Comparison of ENCODE assay signal across 12 cellular contexts in genomic region chr6:147194652-147195403, GRCh38. TPM values are rescaled to one million over a fixed set of nuclear protein-coding genes. Genes with fewer than 3 reads are reported as not detected.
DNase-seq lines count a peak whose midpoint lies in the region; ATAC-seq and TF ChIP-seq lines count a peak whose summit lies in the region.
"Had no signal": no experiment of that assay in that cellular context is flagged by ENCODE, and none has a peak within 500 bp of the region (broad histone marks: within the 10 kb centered on the region; RNA-seq: fewer than 3 reads in every experiment).

No MANE protein-coding gene starts in this region.

- H2BK5ac ChIP-seq in IMR-90 (ENCODE audit: low read depth, low read length, poor library complexity, severe bottlenecking) = peak overlapping the region; percentile 11

- TF ChIP-seq CTCF in IMR-90 (conservative IDR thresholded peaks at IDR 0.05; ENCODE audit: low read depth, low read length) (no peak), mesothelial cell of epicardium (IDR thresholded peaks at IDR 0.05; ENCODE audit: unreplicated experiment) (no peak)

- no peaks in the 10 kb centered on the region for H4K20me1 ChIP-seq in IMR-90 (ENCODE audit: insufficient read depth, low read length)

- H3K4ac ChIP-seq in IMR-90 (ENCODE audit: low read depth, low read length) = peak overlapping the region; percentile 79; the same call in 1 of the 2 replicates

- H3K4me3 Mint-ChIP-seq in activated CD8-positive, alpha-beta T cell treated with anti-CD3 and anti-CD28 coated beads, Interleukin-2, amount 10 ng/mL, durations not matched to agents 7 days and 5 days = no peak overlapping the region
- no peak overlapping the region for H3K4me3 Mint-ChIP-seq in memory B cell
- H3K4me3 Mint-ChIP-seq in mesothelial cell of epicardium = no peak overlapping the region
- H3K4me3 Mint-ChIP-seq: nephron had no signal

- in situ Hi-C loops in IMR-90 (cut with MboI; ENCODE audit: low sequenced_read_pairs) = no loop called here

- no peak overlapping the region for H2AFZ ChIP-seq in IMR-90 (replicated peaks; ENCODE audit: low read length, poor library complexity)

- H3K56ac ChIP-seq in IMR-90 (ENCODE audit: extremely low read depth, insufficient read depth, low read length) = no peak overlapping the region; the same call in 1 of the 2 replicates

- no peak overlapping the region for H3K9ac ChIP-seq in IMR-90 (ENCODE audit: low read depth, low read length)

- DNase-seq in EL (peak; percentile 41), IMR-90 (peak; percentile 63), memory B cell (ENCODE audit: low spot score in 2 of 2) (no peak), mesothelial cell of epicardium (ENCODE audit: low spot score in 2 of 2, unreplicated experiment in 2 of 2) (no peak), SK-N-DZ (ENCODE audit: low spot score) (no peak), SJCRH30 (no peak), islet precursor cell (no peak)
- no peak for DNase-seq in activated CD8-positive, alpha-beta T cell treated with anti-CD3 and anti-CD28 coated beads, Interleukin-2, amount 10 ng/mL, durations not matched to agents 7 days and 5 days
- DNase-seq: colonic mucosa; stimulated activated CD4-positive, alpha-beta T cell treated with anti-CD3 and anti-CD28 coated beads, Interleukin-2, amount 100 ng/mL, for 48 hours; testis had no signal

- no peak overlapping the region for H3K4me2 ChIP-seq in IMR-90 (ENCODE audit: low read depth, low read length)

- H3K36me3 ChIP-seq in IMR-90 (ENCODE audit: control insufficient read depth, insufficient read depth, low read length) = no peaks in the 10 kb centered on the region
- H3K36me3 ChIP-seq in SJCRH30 = no peaks in the 10 kb centered on the region
- H3K36me3 ChIP-seq: colonic mucosa had no signal

- TF ChIP-seq POLR2A in IMR-90 (IDR thresholded peaks at IDR 0.05; ENCODE audit: low read depth, low read length) = no peak

- H2AK5ac ChIP-seq in IMR-90 (ENCODE audit: low read depth, low read length) = peak overlapping the region; percentile 70; the same call in 1 of the 2 replicates

- no TSS peak for BruUV-seq in IMR-90 (replicated peaks; lab: Mats Ljungman, UMichigan)

- intact Hi-C loops in IMR-90 (cut with micrococcal nuclease) = no loop called here

- H2BK15ac ChIP-seq in IMR-90 (ENCODE audit: low read depth, low read length) = peak overlapping the region; percentile 76; the same call in 1 of the 3 replicates

- H3K27ac ChIP-seq in IMR-90 (ENCODE audit: insufficient read depth, low read length) = no peak overlapping the region
- no peak overlapping the region for H3K27ac ChIP-seq in SJCRH30
- H3K27ac ChIP-seq: colonic mucosa, testis had no signal

- H3K4me3 ChIP-seq in IMR-90 (ENCODE audit: insufficient read depth, low read depth, low read length) (no peak overlapping the region), SJCRH30 (no peak overlapping the region)
- H3K4me3 ChIP-seq: colonic mucosa, testis had no signal

- H3K18ac ChIP-seq in IMR-90 (ENCODE audit: low read depth, low read length) = peak overlapping the region; percentile 90; the same call in 1 of the 2 replicates

- no peak for TF ChIP-seq RAD21 in IMR-90 (IDR thresholded peaks at IDR 0.05; ENCODE audit: low read length)

- H3K9me3 Mint-ChIP-seq in activated CD8-positive, alpha-beta T cell treated with anti-CD3 and anti-CD28 coated beads, Interleukin-2, amount 10 ng/mL, durations not matched to agents 7 days and 5 days (ENCODE audit: insufficient read depth) = no peaks in the 10 kb centered on the region
- H3K9me3 Mint-ChIP-seq in memory B cell (no peaks in the 10 kb centered on the region), mesothelial cell of epicardium (no peaks in the 10 kb centered on the region)
- H3K9me3 Mint-ChIP-seq: nephron had no signal

- peak overlapping the region; percentile 91 for H2BK120ac ChIP-seq in IMR-90 (ENCODE audit: low read depth, low read length)

- dilution Hi-C loops in IMR-90 (cut with HindIII; ENCODE audit: low sequenced_read_pairs, unreplicated experiment) = no loop called here

- peak overlapping the region; percentile 54 for H3K27ac Mint-ChIP-seq in activated CD8-positive, alpha-beta T cell treated with anti-CD3 and anti-CD28 coated beads, Interleukin-2, amount 10 ng/mL, durations not matched to agents 7 days and 5 days
- H3K27ac Mint-ChIP-seq in memory B cell (no peak overlapping the region), mesothelial cell of epicardium (no peak overlapping the region)
- H3K27ac Mint-ChIP-seq: nephron had no signal

- H3K9me3 ChIP-seq in IMR-90 (ENCODE audit: control insufficient read depth, insufficient read depth, low read length) (no peaks in the 10 kb centered on the region), SJCRH30 (replicated peaks) (no peaks in the 10 kb centered on the region)
- H3K9me3 ChIP-seq: colonic mucosa, testis had no signal

- H2AK9ac ChIP-seq in IMR-90 (replicated peaks; ENCODE audit: low read depth, low read length, poor library complexity) = peak overlapping the region; percentile 9

- H2BK20ac ChIP-seq in IMR-90 (ENCODE audit: low read depth, low read length) = peak overlapping the region; percentile 65; the same call in 1 of the 2 replicates

- H3K4me1 ChIP-seq in IMR-90 (ENCODE audit: control insufficient read depth, insufficient read depth, low read length) (peaks cover 7% of the 10 kb centered on the region), SJCRH30 (no peaks in the 10 kb centered on the region)
- H3K4me1 ChIP-seq: colonic mucosa, testis had no signal

- ATAC-seq in IMR-90 (ENCODE audit: low read depth) (peak; percentile 77), memory B cell (ENCODE audit: low read depth) (peak; percentile 17)
- peak; percentile 57 for ATAC-seq in activated CD8-positive, alpha-beta T cell treated with anti-CD3 and anti-CD28 coated beads, Interleukin-2, amount 10 ng/mL, durations not matched to agents 7 days and 5 days

- no peaks in the 10 kb centered on the region for H3K27me3 ChIP-seq in IMR-90 (ENCODE audit: control insufficient read depth, insufficient read depth, low read length)
- no peaks in the 10 kb centered on the region for H3K27me3 ChIP-seq in SJCRH30
- H3K27me3 ChIP-seq: colonic mucosa, testis had no signal

- peaks cover 9% of the 10 kb centered on the region; the same call in 1 of the 2 replicates for H3K9me1 ChIP-seq in IMR-90 (ENCODE audit: insufficient read depth, low read length)

- H4K5ac ChIP-seq in IMR-90 (ENCODE audit: low read depth, low read length) = no peak overlapping the region

- H3K79me1 ChIP-seq in IMR-90 (ENCODE audit: low read depth in 1 of 2, low read length in 2 of 2) = no peaks in the 10 kb centered on the region

- CTCF ChIA-PET in IMR-90 (lab: Yijun Ruan, JAX) = no interaction called here
- CTCF ChIA-PET in activated CD8-positive, alpha-beta T cell treated with anti-CD3 and anti-CD28 coated beads, Interleukin-2, amount 10 ng/mL, durations not matched to agents 7 days and 5 days (lab: Charles Lee) = interaction anchor here (0.7 kb wide), 1 partner anchor 320 kb away, joined by 3 read pairs; no protein-coding TSS in a partner anchor

- peaks cover 18% of the 10 kb centered on the region for H3K4me1 Mint-ChIP-seq in activated CD8-positive, alpha-beta T cell treated with anti-CD3 and anti-CD28 coated beads, Interleukin-2, amount 10 ng/mL, durations not matched to agents 7 days and 5 days (ENCODE audit: low read depth)
- H3K4me1 Mint-ChIP-seq in memory B cell (peaks cover 8% of the 10 kb centered on the region), mesothelial cell of epicardium (no peaks in the 10 kb centered on the region)
- H3K4me1 Mint-ChIP-seq: nephron had no signal

- peak overlapping the region; percentile 82 for H3K14ac ChIP-seq in IMR-90 (replicated peaks; ENCODE audit: low read depth, low read length)

- 100% methylated on average over 1 of the region's 6 CpGs; no CpG with 5 or more reads in 1 of the 2 experiments for WGBS in IMR-90 (ENCODE audit: extremely low coverage in 2 of 2, insufficient read length in 1 of 2), 2 experiments

- POLR2A ChIA-PET in IMR-90 (lab: Charles Lee; ENCODE audit: unreplicated experiment) = no interaction called here
- POLR2A ChIA-PET in activated CD8-positive, alpha-beta T cell treated with anti-CD3 and anti-CD28 coated beads, Interleukin-2, amount 10 ng/mL, durations not matched to agents 7 days and 5 days (lab: Charles Lee) = interaction anchor here (0.9 kb wide), 1 partner anchor 10 kb away, joined by 4 read pairs; the partner anchor contains the start of gene STXBP5

- H3K36me3 Mint-ChIP-seq in activated CD8-positive, alpha-beta T cell treated with anti-CD3 and anti-CD28 coated beads, Interleukin-2, amount 10 ng/mL, durations not matched to agents 7 days and 5 days (ENCODE audit: low read depth) = no peaks in the 10 kb centered on the region
- H3K36me3 Mint-ChIP-seq in memory B cell (no peaks in the 10 kb centered on the region), mesothelial cell of epicardium (no peaks in the 10 kb centered on the region)

- 0 out of 2 replicates have a peak overlapping the region, but pooled peaks have one; percentile 39 for H4K91ac ChIP-seq in IMR-90 (ENCODE audit: insufficient read depth, low read depth, low read length)

- no peaks in the 10 kb centered on the region for H3K27me3 Mint-ChIP-seq in activated CD8-positive, alpha-beta T cell treated with anti-CD3 and anti-CD28 coated beads, Interleukin-2, amount 10 ng/mL, durations not matched to agents 7 days and 5 days (ENCODE audit: low read depth)
- H3K27me3 Mint-ChIP-seq in memory B cell (no peaks in the 10 kb centered on the region), mesothelial cell of epicardium (ENCODE audit: low read depth) (no peaks in the 10 kb centered on the region)

- peak overlapping the region in 1 of 2 experiments; percentile 53; a peak in 2 of 4 replicates for H4K8ac ChIP-seq in IMR-90 (ENCODE audit: low read depth in 2 of 2, low read length in 2 of 2)

- H3K23ac ChIP-seq in IMR-90 (ENCODE audit: low read depth, low read length) = no peak overlapping the region; the same call in 1 of the 2 replicates

TF ChIP-seq in IMR-90, 13 proteins besides CTCF, POLR2A, EP300 and RAD21:
- no peak for TF ChIP-seq MAZ (IDR thresholded peaks at IDR 0.05; ENCODE audit: borderline replicate concordance, low read depth, low read length)
- peak; percentile 73 for TF ChIP-seq NFE2L2 (IDR thresholded peaks at IDR 0.05; ENCODE audit: low read depth, low read length)
- TF ChIP-seq FOS (IDR thresholded peaks at IDR 0.05; ENCODE audit: low read depth, low read length) = peak; percentile 18; the same call in 1 of the 2 replicates

RNA-seq across cellular contexts. Expression of gene STXBP5, which starts 9.4 kb away (rescaled TPM):
- total RNA-seq in IMR-90 (2012; rRNA removed) (46.4 and 48.0 TPM in 2 replicates), mesothelial cell of epicardium (19.0 to 22.0 TPM (median 19.9 TPM) in 3 replicates)
- polyA plus RNA-seq in IMR-90 (2012; rRNA removed) = 11.3 and 13.2 TPM in 2 replicates
- 2.4 and 5.7 TPM in 2 replicates for polyA plus RNA-seq in IMR-90 (2012; cell fraction: cytosol; rRNA removed)
- polyA plus RNA-seq in IMR-90 (2012; cell fraction: nucleus; rRNA removed; ENCODE audit: low replicate concordance) = 3.6 and 31.2 TPM in 2 replicates
- total RNA-seq in activated CD8-positive, alpha-beta T cell treated with anti-CD3 and anti-CD28 coated beads, Interleukin-2, amount 10 ng/mL, durations not matched to agents 7 days and 5 days = 10 to 100 TPM; 19.6 to 21.2 TPM
- 6.5 and 9.2 TPM in 2 replicates for polyA plus RNA-seq in SK-N-DZ (2014; cell fraction: cytosol; rRNA removed)
- polyA plus RNA-seq in SK-N-DZ (2014; cell fraction: nucleus; rRNA removed) = 21.8 and 23.8 TPM in 2 replicates
- total RNA-seq in SJCRH30 (2014; rRNA removed; shearing (Covaris generic)) = 32.9 and 33.4 TPM in 2 replicates

Comparison
In these comparisons a context has a peak if more than half of its experiments do, and no peak if none do; other contexts are left out.
1. DNase-seq: peak in EL (single experiment) and IMR-90 (single experiment); none in activated CD8-positive, alpha-beta T cell treated with anti-CD3 and anti-CD28 coated beads, Interleukin-2, amount 10 ng/mL, durations not matched to agents 7 days and 5 days (single experiment), memory B cell (0 of 2), mesothelial cell of epicardium (0 of 2), SK-N-DZ (single experiment), SJCRH30 (0 of 2) and islet precursor cell (single experiment).
2. ATAC-seq: peak in every context shown above with its lines; median percentile 77 in IMR-90; 57 in activated CD8-positive, alpha-beta T cell treated with anti-CD3 and anti-CD28 coated beads, Interleukin-2, amount 10 ng/mL, durations not matched to agents 7 days and 5 days; 17 in memory B cell.